In the genomic region with DNA sequence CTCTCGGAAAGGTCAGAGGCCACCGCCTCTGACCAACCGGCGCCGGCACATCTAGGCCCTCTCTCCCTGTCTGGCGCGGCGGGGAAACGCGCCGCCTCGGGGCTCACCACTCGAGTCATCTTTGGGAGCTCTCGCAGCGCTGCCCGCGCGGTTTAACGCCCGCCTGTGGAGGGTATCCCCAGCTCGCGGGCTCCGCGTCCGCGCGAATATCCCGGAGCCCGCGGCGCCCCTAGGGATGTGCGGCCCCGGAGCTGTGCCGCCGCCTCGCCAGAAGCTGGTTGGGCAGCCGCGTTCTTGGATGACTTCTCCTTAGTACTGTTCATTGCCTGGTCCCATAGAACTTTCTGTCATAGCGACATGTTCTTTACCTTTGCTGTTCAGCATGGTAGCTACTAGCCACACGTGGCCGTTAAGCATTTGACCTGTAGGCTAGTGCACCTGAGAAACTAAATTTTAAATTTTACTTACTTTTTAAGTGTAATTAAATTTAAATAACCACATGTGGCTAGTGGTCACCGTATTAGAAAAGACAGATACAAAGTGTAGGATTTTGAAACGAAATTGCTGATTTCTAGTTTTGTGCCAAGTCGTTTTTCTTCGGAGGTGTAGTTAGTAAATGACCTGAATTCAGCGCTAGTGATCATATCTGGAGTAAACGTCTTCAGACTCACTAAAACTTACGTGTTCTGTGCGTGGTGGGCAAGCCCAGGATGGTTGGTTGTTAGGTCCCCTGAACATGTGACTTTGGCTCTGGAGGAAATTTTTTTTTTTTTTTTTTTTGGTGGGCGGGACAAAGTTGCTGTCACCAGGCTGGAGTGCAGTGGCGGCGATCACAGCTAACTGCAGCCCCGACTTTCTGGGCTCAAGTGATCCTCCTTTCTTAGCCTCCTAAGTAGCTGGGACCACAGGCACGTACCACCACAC, we compare ENCODE assay signal across 8 cellular contexts. TPM values are rescaled to one million over a fixed set of nuclear protein-coding genes. Genes with fewer than 3 reads are reported as not detected.
A peak's percentile ranks its signal among the peaks of the same experiment; 100 is the strongest.
DNase-seq lines count a peak whose midpoint lies in the region; ATAC-seq and TF ChIP-seq lines count a peak whose summit lies in the region.

No MANE protein-coding gene starts in this region.

- no peaks in the 10 kb centered on the region for H3K27me3 Mint-ChIP-seq in naive thymus-derived CD8-positive, alpha-beta T cell

- H3K9me3 Mint-ChIP-seq in naive thymus-derived CD8-positive, alpha-beta T cell = no peaks in the 10 kb centered on the region

- peak; percentile 19 for ATAC-seq in HG02884 (IDR thresholded peaks at IDR 0.05; ENCODE audit: unreplicated experiment)
- peak; percentile 52 for ATAC-seq in naive thymus-derived CD8-positive, alpha-beta T cell

- DNase-seq in DMS 273 (lab: John Stamatoyannopoulos, UW; ENCODE audit: unreplicated experiment) = peak; percentile 67
- DNase-seq in DMS 273 treated with DMSO at 0.1 percent for 48 hours (lab: John Stamatoyannopoulos, UW) = no peak
- DNase-seq in NCI-H748 (lab: John Stamatoyannopoulos, UW; ENCODE audit: unreplicated experiment) = peak; percentile 53
- DNase-seq in activated CD8-positive, alpha-beta memory T cell treated with anti-CD3 and anti-CD28 coated beads, Interleukin-2, amount 50 U/mL, for 48 hours = peak; percentile 69
- DNase-seq in erythroblast (lab: John Stamatoyannopoulos, UW) = peak; percentile 86 to 89
- DNase-seq in naive thymus-derived CD8-positive, alpha-beta T cell = peak; percentile 36 to 73 (median 62)
- peak in 17 of 49 donors; percentile 11 to 67 (median 53) for DNase-seq in substantia nigra (lab: John Stamatoyannopoulos, UW)

- H3K36me3 Mint-ChIP-seq in naive thymus-derived CD8-positive, alpha-beta T cell = peaks cover 0 to 22% (median 3%) of the 10 kb centered on the region in 3 donors

- H3K4me1 Mint-ChIP-seq in naive thymus-derived CD8-positive, alpha-beta T cell = peaks cover 11 to 39% (median 28%) of the 10 kb centered on the region in 4 donors

- no peak for TF ChIP-seq POLR2A in erythroblast (IDR thresholded peaks at IDR 0.05; ENCODE audit: low read length)

- peak overlapping the region; percentile 73 to 100 (median 99) for H3K27ac Mint-ChIP-seq in naive thymus-derived CD8-positive, alpha-beta T cell

- POLR2A ChIA-PET in naive thymus-derived CD8-positive, alpha-beta T cell (lab: Charles Lee) = interaction anchor here (0.6 to 3.5 kb wide), 20 partner anchors 10 to 1057 kb away, joined by 3 to 50 read pairs (median 4); a partner anchor contains a TSS

- peak overlapping the region; percentile 87 to 99 (median 96) for H3K4me3 Mint-ChIP-seq in naive thymus-derived CD8-positive, alpha-beta T cell

- H3K27ac ChIP-seq in substantia nigra (ENCODE audit: low read depth, low read length, poor library complexity, severe bottlenecking) = peak overlapping the region; percentile 92

RNA-seq across cellular contexts. Expression of a gene that starts 0.8 kb away (rescaled TPM):
- 100 to 1,000 TPM; 162 to 167 TPM for total RNA-seq in naive thymus-derived CD8-positive, alpha-beta T cell
- 100 to 1,000 TPM in 2 of 3 donors, 10 to 100 TPM in 1; 92.7 to 119 (median 101) TPM for polyA plus RNA-seq in naive thymus-derived CD8-positive, alpha-beta T cell

RNA-seq across cellular contexts. Expression of a gene that starts 20.8 kb away (rescaled TPM):
- total RNA-seq in naive thymus-derived CD8-positive, alpha-beta T cell = 10 to 100 TPM; 10.5 to 12.5 TPM
- polyA plus RNA-seq in naive thymus-derived CD8-positive, alpha-beta T cell = 10 to 100 TPM; 13.7 to 44.6 (median 19.4) TPM
